8 cellular contexts compared by ENCODE assay signal in the genomic region with DNA sequence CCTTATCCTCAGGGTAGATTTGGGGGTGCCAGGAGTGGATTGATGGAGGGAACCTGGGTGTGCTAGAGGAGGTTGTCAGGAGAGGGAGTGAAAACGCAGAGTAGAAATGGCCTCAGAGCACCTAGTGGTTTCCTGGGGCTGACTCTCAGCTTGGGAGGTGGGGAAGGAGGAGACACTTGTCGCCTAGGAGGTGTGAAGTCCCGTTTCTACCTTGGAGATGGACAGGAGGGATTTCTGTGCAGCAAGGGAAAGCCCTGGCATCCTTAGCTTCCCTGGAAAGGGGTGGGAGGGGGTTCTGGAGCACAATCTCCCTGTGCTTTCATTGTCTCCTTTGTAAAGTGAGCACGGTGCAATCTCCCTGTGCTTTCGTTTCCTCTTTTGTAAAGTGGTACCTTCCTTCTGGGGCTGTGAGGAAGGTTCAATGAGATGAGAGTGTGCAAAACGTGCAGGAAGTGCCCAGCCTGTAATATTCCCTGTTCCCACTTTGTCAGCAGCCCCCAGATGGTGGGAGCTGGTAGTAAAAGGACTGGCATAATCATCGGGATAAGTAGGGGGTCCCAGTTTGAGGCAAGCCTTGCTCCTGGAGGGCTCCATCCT. TPM values are rescaled to one million over a fixed set of nuclear protein-coding genes. Genes with fewer than 3 reads are reported as not detected.
DNase-seq lines count a peak whose midpoint lies in the region; ATAC-seq and TF ChIP-seq lines count a peak whose summit lies in the region.

No MANE protein-coding gene starts in this region.

- H3K4me1 Mint-ChIP-seq in MCF 10A (ENCODE audit: insufficient read depth, unreplicated experiment) = peaks cover 28% of the 10 kb centered on the region
- peaks cover 62% of the 10 kb centered on the region for H3K4me1 Mint-ChIP-seq in activated T-helper 1 cell treated with anti-CD3 and anti-CD28 coated beads, Interleukin-12 subunit alpha, Interleukin-12 subunit beta, Interleukin-2, Interleukin-4 antibody, amounts not matched to agents 30 ng/mL and 10 ng/mL and 1 ng/mL, durations not matched to agents 14 hours and 24 hours and 36 hours (ENCODE audit: low read depth)

- DNase-seq in MCF 10A (ENCODE audit: unreplicated experiment) (no peak), breast epithelium (ENCODE audit: low spot score in 2 of 2) (no peak), HCEC 1CT (no peak), GOT3 (lab: John Stamatoyannopoulos, UW) (no peak), NCI-H82 (lab: John Stamatoyannopoulos, UW) (no peak)
- DNase-seq in activated T-helper 1 cell treated with anti-CD3 and anti-CD28 coated beads, Interleukin-12 subunit alpha, Interleukin-12 subunit beta, Interleukin-2, Interleukin-4 antibody, amounts not matched to agents 30 ng/mL and 10 ng/mL and 1 ng/mL, durations not matched to agents 14 hours and 24 hours and 36 hours (ENCODE audit: low spot score) = peak; percentile 26

- peak; percentile 52 for ATAC-seq in HG02981 (IDR thresholded peaks at IDR 0.05; ENCODE audit: unreplicated experiment)

- WGBS in thymus = 3% methylated on average over 7 of the region's 7 CpGs

- no peak for TF ChIP-seq POLR2A in breast epithelium (IDR thresholded peaks at IDR 0.05)

- no peaks in the 10 kb centered on the region for H3K9me3 ChIP-seq in breast epithelium
- H3K9me3 ChIP-seq in thymus (ENCODE audit: control insufficient read depth) = no peaks in the 10 kb centered on the region

- no peaks in the 10 kb centered on the region for H3K27me3 ChIP-seq in breast epithelium
- no peaks in the 10 kb centered on the region for H3K27me3 ChIP-seq in thymus (ENCODE audit: control insufficient read depth, insufficient read depth)

- POLR2A ChIA-PET in MCF 10A (lab: Yijun Ruan, JAX) = interaction anchor here (1.4 to 1.6 kb wide), 2 partner anchors 9 to 33 kb away, joined by 3 to 4 read pairs; a partner anchor contains a TSS

- H3K36me3 ChIP-seq in breast epithelium (no peaks in the 10 kb centered on the region), thymus (ENCODE audit: control insufficient read depth, insufficient read depth) (peaks cover 5% of the 10 kb centered on the region)

- H3K4me3 ChIP-seq in breast epithelium (peak overlapping the region in 1 of 3 donors; percentile 23), thymus (ENCODE audit: low read length) (peak overlapping the region; percentile 35)

- no peaks in the 10 kb centered on the region for H3K9me3 Mint-ChIP-seq in MCF 10A (ENCODE audit: unreplicated experiment)
- no peaks in the 10 kb centered on the region for H3K9me3 Mint-ChIP-seq in activated T-helper 1 cell treated with anti-CD3 and anti-CD28 coated beads, Interleukin-12 subunit alpha, Interleukin-12 subunit beta, Interleukin-2, Interleukin-4 antibody, amounts not matched to agents 30 ng/mL and 10 ng/mL and 1 ng/mL, durations not matched to agents 14 hours and 24 hours and 36 hours

- intact Hi-C loops in MCF 10A (cut with micrococcal nuclease) = loop anchor here (1.0 to 5.0 kb wide), 2 partner anchors 20 to 38 kb away; no protein-coding TSS in a partner anchor
- intact Hi-C loops in breast epithelium (cut with DNase I; ENCODE audit: low total_unique reads) = no loop called here
- intact Hi-C loops in activated T-helper 1 cell treated with anti-CD3 and anti-CD28 coated beads, Interleukin-12 subunit alpha, Interleukin-12 subunit beta, Interleukin-2, Interleukin-4 antibody, amounts not matched to agents 30 ng/mL and 10 ng/mL and 1 ng/mL, durations not matched to agents 14 hours and 24 hours and 36 hours (cut with micrococcal nuclease) = loop anchor here (2.0 kb wide), 1 partner anchor 49 kb away; no protein-coding TSS in a partner anchor

- no TSS peak for BruUV-seq in MCF 10A (replicated peaks; lab: Mats Ljungman, UMichigan)

- no peak for TF ChIP-seq CTCF in MCF 10A (IDR thresholded peaks at IDR 0.05; ENCODE audit: unreplicated experiment)
- TF ChIP-seq CTCF in breast epithelium (IDR thresholded peaks at IDR 0.05) = no peak

- H3K4me1 ChIP-seq in breast epithelium (peaks cover 0 to 8% of the 10 kb centered on the region in 2 donors), thymus (ENCODE audit: control insufficient read depth, insufficient read depth, low read length) (peaks cover 12% of the 10 kb centered on the region)

- H3K36me3 Mint-ChIP-seq in MCF 10A (ENCODE audit: insufficient read depth, unreplicated experiment) = peaks cover 10% of the 10 kb centered on the region
- H3K36me3 Mint-ChIP-seq in activated T-helper 1 cell treated with anti-CD3 and anti-CD28 coated beads, Interleukin-12 subunit alpha, Interleukin-12 subunit beta, Interleukin-2, Interleukin-4 antibody, amounts not matched to agents 30 ng/mL and 10 ng/mL and 1 ng/mL, durations not matched to agents 14 hours and 24 hours and 36 hours (ENCODE audit: low read depth) = peaks cover 19% of the 10 kb centered on the region

- peak overlapping the region; percentile 79 for H3K4me3 Mint-ChIP-seq in MCF 10A (ENCODE audit: unreplicated experiment)
- peak overlapping the region; percentile 91 for H3K4me3 Mint-ChIP-seq in activated T-helper 1 cell treated with anti-CD3 and anti-CD28 coated beads, Interleukin-12 subunit alpha, Interleukin-12 subunit beta, Interleukin-2, Interleukin-4 antibody, amounts not matched to agents 30 ng/mL and 10 ng/mL and 1 ng/mL, durations not matched to agents 14 hours and 24 hours and 36 hours

- H3K27me3 Mint-ChIP-seq in MCF 10A (ENCODE audit: insufficient read depth, unreplicated experiment) = no peaks in the 10 kb centered on the region
- no peaks in the 10 kb centered on the region for H3K27me3 Mint-ChIP-seq in activated T-helper 1 cell treated with anti-CD3 and anti-CD28 coated beads, Interleukin-12 subunit alpha, Interleukin-12 subunit beta, Interleukin-2, Interleukin-4 antibody, amounts not matched to agents 30 ng/mL and 10 ng/mL and 1 ng/mL, durations not matched to agents 14 hours and 24 hours and 36 hours (ENCODE audit: insufficient read depth)

- CTCF ChIA-PET in MCF 10A (lab: Yijun Ruan, JAX) = interaction anchor here (0.6 to 0.7 kb wide), 2 partner anchors 8 to 500 kb away, joined by 3 read pairs; no protein-coding TSS in a partner anchor

- H3K27ac Mint-ChIP-seq in MCF 10A (ENCODE audit: low read depth, unreplicated experiment) = no peak overlapping the region
- H3K27ac Mint-ChIP-seq in activated T-helper 1 cell treated with anti-CD3 and anti-CD28 coated beads, Interleukin-12 subunit alpha, Interleukin-12 subunit beta, Interleukin-2, Interleukin-4 antibody, amounts not matched to agents 30 ng/mL and 10 ng/mL and 1 ng/mL, durations not matched to agents 14 hours and 24 hours and 36 hours = peak overlapping the region; percentile 72

- H3K27ac ChIP-seq in breast epithelium (no peak overlapping the region), thymus (ENCODE audit: low read depth) (peak overlapping the region; percentile 0)

RNA-seq across cellular contexts. Expression of a gene that starts 1.6 kb away (rescaled TPM):
- total RNA-seq in MCF 10A (2022) = 5.7 and 6.5 TPM in 2 replicates
- 10 to 100 TPM in 1 of 3 donors, 1 to 10 TPM in 2; 5.2 to 15.1 (median 5.9) TPM for total RNA-seq in breast epithelium
- 50.1 and 54.2 TPM in 2 replicates for total RNA-seq in activated T-helper 1 cell treated with anti-CD3 and anti-CD28 coated beads, Interleukin-12 subunit alpha, Interleukin-12 subunit beta, Interleukin-2, Interleukin-4 antibody, amounts not matched to agents 30 ng/mL and 10 ng/mL and 1 ng/mL, durations not matched to agents 14 hours and 24 hours and 36 hours
- polyA plus RNA-seq in thymus = 10.2 TPM

RNA-seq across cellular contexts. Expression of a gene that starts 33.1 kb away (rescaled TPM):
- total RNA-seq in MCF 10A (2022) (1.3 and 1.5 TPM in 2 replicates), breast epithelium (10 to 100 TPM; 21.4 to 39.4 (median 23.3) TPM)
- total RNA-seq in activated T-helper 1 cell treated with anti-CD3 and anti-CD28 coated beads, Interleukin-12 subunit alpha, Interleukin-12 subunit beta, Interleukin-2, Interleukin-4 antibody, amounts not matched to agents 30 ng/mL and 10 ng/mL and 1 ng/mL, durations not matched to agents 14 hours and 24 hours and 36 hours = 24.2 and 29.2 TPM in 2 replicates
- 42.0 TPM for polyA plus RNA-seq in thymus

RNA-seq across cellular contexts. Expression of a gene that starts 38.5 kb away (rescaled TPM):
- total RNA-seq in MCF 10A (2022) (0.33 and 0.71 TPM in 2 replicates), breast epithelium (1 to 10 TPM; 6.2 to 9.5 (median 7.9) TPM)
- 113 and 119 TPM in 2 replicates for total RNA-seq in activated T-helper 1 cell treated with anti-CD3 and anti-CD28 coated beads, Interleukin-12 subunit alpha, Interleukin-12 subunit beta, Interleukin-2, Interleukin-4 antibody, amounts not matched to agents 30 ng/mL and 10 ng/mL and 1 ng/mL, durations not matched to agents 14 hours and 24 hours and 36 hours
- polyA plus RNA-seq in thymus = 29.8 TPM

Comparison
In these comparisons a context has a peak if more than half of its experiments do, and no peak if none do; other contexts are left out.
1. RNA of a gene that starts 38.5 kb away (total RNA-seq): 113 to 119 TPM in activated T-helper 1 cell treated with anti-CD3 and anti-CD28 coated beads, Interleukin-12 subunit alpha, Interleukin-12 subunit beta, Interleukin-2, Interleukin-4 antibody, amounts not matched to agents 30 ng/mL and 10 ng/mL and 1 ng/mL, durations not matched to agents 14 hours and 24 hours and 36 hours; 6.2 to 9.5 TPM in breast epithelium and 0.33 to 0.71 TPM in MCF 10A; every median in the first group is over 10 times any median in the second.